In the genomic region with DNA sequence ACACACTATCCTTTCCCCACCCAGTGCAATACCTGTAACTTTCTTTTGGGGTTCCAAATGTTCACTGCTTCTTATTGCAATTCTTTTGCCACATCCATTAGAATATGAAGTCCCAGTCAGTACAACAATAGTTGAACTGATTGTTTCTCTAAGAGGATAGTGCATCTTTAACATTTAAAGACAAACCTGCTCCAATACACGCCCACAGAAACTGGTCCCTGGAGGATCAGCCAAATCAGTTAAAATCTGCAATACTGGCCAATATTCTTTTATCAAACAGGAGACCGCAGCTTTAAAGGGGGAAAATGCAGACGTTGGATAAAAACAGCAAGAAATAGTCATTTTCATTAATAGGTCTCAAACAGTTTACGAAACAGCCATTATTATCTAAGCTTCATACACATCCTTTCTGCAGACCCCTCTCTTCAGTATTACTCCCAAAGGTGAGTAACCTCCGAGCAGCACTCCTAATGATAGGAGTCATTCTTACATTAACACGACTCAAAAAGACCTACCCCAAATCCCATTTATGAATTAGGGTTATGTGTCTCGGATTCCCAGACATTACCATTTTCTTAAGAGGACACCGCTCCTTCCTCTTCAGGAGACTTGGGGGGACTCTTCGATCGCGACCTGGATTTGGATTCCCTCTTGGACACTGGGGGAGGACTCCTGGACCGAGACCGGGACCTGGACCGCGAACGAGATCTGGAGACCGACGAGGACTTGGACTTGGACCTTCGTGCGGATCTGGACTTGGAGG, we compare ENCODE assay signal across 1 cellular context.
TF ChIP-seq lines count a peak whose summit lies in the region.

No MANE protein-coding gene starts in this region.

TF ChIP-seq in HepG2, 621 proteins besides CTCF, POLR2A, EP300 and RAD21 (continued from another document):
- TF ChIP-seq, protein P1, sequence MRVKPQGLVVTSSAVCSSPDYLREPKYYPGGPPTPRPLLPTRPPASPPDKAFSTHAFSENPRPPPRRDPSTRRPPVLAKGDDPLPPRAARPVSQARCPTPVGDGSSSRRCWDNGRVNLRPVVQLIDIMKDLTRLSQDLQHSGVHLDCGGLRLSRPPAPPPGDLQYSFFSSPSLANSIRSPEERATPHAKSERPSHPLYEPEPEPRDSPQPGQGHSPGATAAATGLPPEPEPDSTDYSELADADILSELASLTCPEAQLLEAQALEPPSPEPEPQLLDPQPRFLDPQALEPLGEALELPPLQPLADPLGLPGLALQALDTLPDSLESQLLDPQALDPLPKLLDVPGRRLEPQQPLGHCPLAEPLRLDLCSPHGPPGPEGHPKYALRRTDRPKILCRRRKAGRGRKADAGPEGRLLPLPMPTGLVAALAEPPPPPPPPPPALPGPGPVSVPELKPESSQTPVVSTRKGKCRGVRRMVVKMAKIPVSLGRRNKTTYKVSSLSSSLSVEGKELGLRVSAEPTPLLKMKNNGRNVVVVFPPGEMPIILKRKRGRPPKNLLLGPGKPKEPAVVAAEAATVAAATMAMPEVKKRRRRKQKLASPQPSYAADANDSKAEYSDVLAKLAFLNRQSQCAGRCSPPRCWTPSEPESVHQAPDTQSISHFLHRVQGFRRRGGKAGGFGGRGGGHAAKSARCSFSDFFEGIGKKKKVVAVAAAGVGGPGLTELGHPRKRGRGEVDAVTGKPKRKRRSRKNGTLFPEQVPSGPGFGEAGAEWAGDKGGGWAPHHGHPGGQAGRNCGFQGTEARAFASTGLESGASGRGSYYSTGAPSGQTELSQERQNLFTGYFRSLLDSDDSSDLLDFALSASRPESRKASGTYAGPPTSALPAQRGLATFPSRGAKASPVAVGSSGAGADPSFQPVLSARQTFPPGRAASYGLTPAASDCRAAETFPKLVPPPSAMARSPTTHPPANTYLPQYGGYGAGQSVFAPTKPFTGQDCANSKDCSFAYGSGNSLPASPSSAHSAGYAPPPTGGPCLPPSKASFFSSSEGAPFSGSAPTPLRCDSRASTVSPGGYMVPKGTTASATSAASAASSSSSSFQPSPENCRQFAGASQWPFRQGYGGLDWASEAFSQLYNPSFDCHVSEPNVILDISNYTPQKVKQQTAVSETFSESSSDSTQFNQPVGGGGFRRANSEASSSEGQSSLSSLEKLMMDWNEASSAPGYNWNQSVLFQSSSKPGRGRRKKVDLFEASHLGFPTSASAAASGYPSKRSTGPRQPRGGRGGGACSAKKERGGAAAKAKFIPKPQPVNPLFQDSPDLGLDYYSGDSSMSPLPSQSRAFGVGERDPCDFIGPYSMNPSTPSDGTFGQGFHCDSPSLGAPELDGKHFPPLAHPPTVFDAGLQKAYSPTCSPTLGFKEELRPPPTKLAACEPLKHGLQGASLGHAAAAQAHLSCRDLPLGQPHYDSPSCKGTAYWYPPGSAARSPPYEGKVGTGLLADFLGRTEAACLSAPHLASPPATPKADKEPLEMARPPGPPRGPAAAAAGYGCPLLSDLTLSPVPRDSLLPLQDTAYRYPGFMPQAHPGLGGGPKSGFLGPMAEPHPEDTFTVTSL (CRISPR knock-in tag; IDR thresholded peaks at IDR 0.05; ENCODE audit: borderline replicate concordance): peak; percentile 31; the same call in 1 of the 2 replicates
- TF ChIP-seq NFYC (CRISPR knock-in tag; IDR thresholded peaks at IDR 0.05) (peak; percentile 11; the same call in 1 of the 2 replicates), ZNF629 (CRISPR knock-in tag; conservative IDR thresholded peaks at IDR 0.05) (0 out of 2 replicates have a peak, but pooled peaks have one; percentile 41), ZNF10 (CRISPR knock-in tag; IDR thresholded peaks at IDR 0.05; ENCODE audit: borderline replicate concordance, low read depth) (no peak), NCOA2 (CRISPR knock-in tag; IDR thresholded peaks at IDR 0.05) (no peak), MED13 (CRISPR knock-in tag; IDR thresholded peaks at IDR 0.05) (peak; percentile 5; the same call in 1 of the 2 replicates), CREM (IDR thresholded peaks at IDR 0.05) (no peak), CREM (CRISPR knock-in tag; IDR thresholded peaks at IDR 0.05) (no peak)
- TF ChIP-seq, protein P2, sequence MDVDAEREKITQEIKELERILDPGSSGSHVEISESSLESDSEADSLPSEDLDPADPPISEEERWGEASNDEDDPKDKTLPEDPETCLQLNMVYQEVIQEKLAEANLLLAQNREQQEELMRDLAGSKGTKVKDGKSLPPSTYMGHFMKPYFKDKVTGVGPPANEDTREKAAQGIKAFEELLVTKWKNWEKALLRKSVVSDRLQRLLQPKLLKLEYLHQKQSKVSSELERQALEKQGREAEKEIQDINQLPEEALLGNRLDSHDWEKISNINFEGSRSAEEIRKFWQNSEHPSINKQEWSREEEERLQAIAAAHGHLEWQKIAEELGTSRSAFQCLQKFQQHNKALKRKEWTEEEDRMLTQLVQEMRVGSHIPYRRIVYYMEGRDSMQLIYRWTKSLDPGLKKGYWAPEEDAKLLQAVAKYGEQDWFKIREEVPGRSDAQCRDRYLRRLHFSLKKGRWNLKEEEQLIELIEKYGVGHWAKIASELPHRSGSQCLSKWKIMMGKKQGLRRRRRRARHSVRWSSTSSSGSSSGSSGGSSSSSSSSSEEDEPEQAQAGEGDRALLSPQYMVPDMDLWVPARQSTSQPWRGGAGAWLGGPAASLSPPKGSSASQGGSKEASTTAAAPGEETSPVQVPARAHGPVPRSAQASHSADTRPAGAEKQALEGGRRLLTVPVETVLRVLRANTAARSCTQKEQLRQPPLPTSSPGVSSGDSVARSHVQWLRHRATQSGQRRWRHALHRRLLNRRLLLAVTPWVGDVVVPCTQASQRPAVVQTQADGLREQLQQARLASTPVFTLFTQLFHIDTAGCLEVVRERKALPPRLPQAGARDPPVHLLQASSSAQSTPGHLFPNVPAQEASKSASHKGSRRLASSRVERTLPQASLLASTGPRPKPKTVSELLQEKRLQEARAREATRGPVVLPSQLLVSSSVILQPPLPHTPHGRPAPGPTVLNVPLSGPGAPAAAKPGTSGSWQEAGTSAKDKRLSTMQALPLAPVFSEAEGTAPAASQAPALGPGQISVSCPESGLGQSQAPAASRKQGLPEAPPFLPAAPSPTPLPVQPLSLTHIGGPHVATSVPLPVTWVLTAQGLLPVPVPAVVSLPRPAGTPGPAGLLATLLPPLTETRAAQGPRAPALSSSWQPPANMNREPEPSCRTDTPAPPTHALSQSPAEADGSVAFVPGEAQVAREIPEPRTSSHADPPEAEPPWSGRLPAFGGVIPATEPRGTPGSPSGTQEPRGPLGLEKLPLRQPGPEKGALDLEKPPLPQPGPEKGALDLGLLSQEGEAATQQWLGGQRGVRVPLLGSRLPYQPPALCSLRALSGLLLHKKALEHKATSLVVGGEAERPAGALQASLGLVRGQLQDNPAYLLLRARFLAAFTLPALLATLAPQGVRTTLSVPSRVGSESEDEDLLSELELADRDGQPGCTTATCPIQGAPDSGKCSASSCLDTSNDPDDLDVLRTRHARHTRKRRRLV (CRISPR knock-in tag; IDR thresholded peaks at IDR 0.05): 0 out of 2 replicates have a peak, but pooled peaks have one; percentile 16
- TF ChIP-seq, protein P3, sequence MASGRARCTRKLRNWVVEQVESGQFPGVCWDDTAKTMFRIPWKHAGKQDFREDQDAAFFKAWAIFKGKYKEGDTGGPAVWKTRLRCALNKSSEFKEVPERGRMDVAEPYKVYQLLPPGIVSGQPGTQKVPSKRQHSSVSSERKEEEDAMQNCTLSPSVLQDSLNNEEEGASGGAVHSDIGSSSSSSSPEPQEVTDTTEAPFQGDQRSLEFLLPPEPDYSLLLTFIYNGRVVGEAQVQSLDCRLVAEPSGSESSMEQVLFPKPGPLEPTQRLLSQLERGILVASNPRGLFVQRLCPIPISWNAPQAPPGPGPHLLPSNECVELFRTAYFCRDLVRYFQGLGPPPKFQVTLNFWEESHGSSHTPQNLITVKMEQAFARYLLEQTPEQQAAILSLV (CRISPR knock-in tag; IDR thresholded peaks at IDR 0.05; ENCODE audit: borderline replicate concordance): 0 out of 2 replicates have a peak, but pooled peaks have one; percentile 36
